23 cellular contexts compared by ENCODE assay signal in genomic region chr18:39314595-39314994, GRCh38.
"Had no signal": no experiment of that assay in that cellular context is flagged by ENCODE, and none has a peak within 500 bp of the region (broad histone marks: within the 10 kb centered on the region; RNA-seq: fewer than 3 reads in every experiment).

No MANE protein-coding gene starts in this region.

- H3K36me3 Mint-ChIP-seq: memory B cell, natural killer cell had no signal

- FAIRE-seq: colon, endothelial cell of umbilical vein, keratinocyte, small intestine had no signal

- H3K27me3 Mint-ChIP-seq: memory B cell; stimulated activated naive CD8-positive, alpha-beta T cell treated with anti-CD3 and anti-CD28 coated beads, Interleukin-15, amount 100 ng/mL, for 72 hours had no signal

- H3K4me3 Mint-ChIP-seq: dendritic cell treated with granulocyte-macrophage colony-stimulating factor and Interleukin-4, amounts not matched to agents 40 ng/mL and 50 ng/mL, for 4 days; immature natural killer cell; memory B cell; natural killer cell; stimulated activated naive CD8-positive, alpha-beta T cell treated with anti-CD3 and anti-CD28 coated beads, Interleukin-15, amount 100 ng/mL, for 72 hours had no signal

- H3K4me1 Mint-ChIP-seq: immature natural killer cell; memory B cell; natural killer cell; stimulated activated naive CD8-positive, alpha-beta T cell treated with anti-CD3 and anti-CD28 coated beads, Interleukin-15, amount 100 ng/mL, for 72 hours had no signal

- H3K27ac Mint-ChIP-seq: dendritic cell treated with granulocyte-macrophage colony-stimulating factor and Interleukin-4, amounts not matched to agents 40 ng/mL and 50 ng/mL, for 4 days; immature natural killer cell; memory B cell; natural killer cell; stimulated activated naive CD8-positive, alpha-beta T cell treated with anti-CD3 and anti-CD28 coated beads, Interleukin-15, amount 100 ng/mL, for 72 hours had no signal

- DNase-seq: effector memory CD4-positive, alpha-beta T cell; foreskin melanocyte; glutamatergic neuron; hypothalamus; immature natural killer cell; natural killer cell; occipital lobe; ovary; posterior cingulate gyrus; right lobe of liver; stimulated activated CD4-positive, alpha-beta T cell treated with anti-CD3 and anti-CD28 coated beads, Interleukin-15, amount 100 ng/mL, for 24 hours; stimulated activated CD4-positive, alpha-beta T cell treated with anti-CD3 and anti-CD28 coated beads, Interleukin-2, amount 100 ng/mL, for 48 hours; stimulated activated naive CD4-positive, alpha-beta T cell; stimulated activated naive CD8-positive, alpha-beta T cell treated with anti-CD3 and anti-CD28 coated beads, Interleukin-15, amount 100 ng/mL, for 72 hours; transverse colon; upper lobe of right lung; uterus had no signal

- ATAC-seq: natural killer cell; stimulated activated naive CD8-positive, alpha-beta T cell treated with anti-CD3 and anti-CD28 coated beads, Interleukin-15, amount 100 ng/mL, for 72 hours; upper lobe of right lung had no signal
